ENCODE assay signal across 19 cellular contexts in the genomic region with DNA sequence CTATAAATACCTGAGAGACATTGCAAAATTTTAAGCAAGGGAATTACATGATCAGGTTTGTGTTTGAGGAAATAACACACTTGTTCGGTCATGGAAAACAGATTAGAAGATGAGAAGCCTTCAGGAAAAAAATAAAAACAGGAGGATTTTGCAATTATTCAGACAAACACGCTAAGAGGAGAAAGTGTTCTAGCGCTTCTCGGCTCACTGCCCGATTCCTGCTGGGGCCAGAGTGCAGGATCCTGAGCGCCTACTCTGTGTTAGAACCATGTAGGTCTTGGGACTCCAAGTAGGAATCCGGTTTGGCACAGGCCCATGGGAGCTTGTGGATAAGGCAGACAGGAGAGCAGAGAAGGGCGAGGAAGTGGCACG. TPM values are rescaled to one million over a fixed set of nuclear protein-coding genes. Genes with fewer than 3 reads are reported as not detected.
DNase-seq lines count a peak whose midpoint lies in the region; ATAC-seq, FAIRE-seq and TF ChIP-seq lines count a peak whose summit lies in the region.
"Had no signal": no experiment of that assay in that cellular context is flagged by ENCODE, and none has a peak within 500 bp of the region (broad histone marks: within the 10 kb centered on the region; RNA-seq: fewer than 3 reads in every experiment).

No MANE protein-coding gene starts in this region.

- peaks cover 1% of the 10 kb centered on the region for H3K27me3 Mint-ChIP-seq in brain

- H3K36me3 ChIP-seq in gastroesophageal sphincter (no peaks in the 10 kb centered on the region), muscle layer of colon (ENCODE audit: insufficient read depth, low read length) (no peaks in the 10 kb centered on the region), thoracic aorta (no peaks in the 10 kb centered on the region)

- H3K4me3 Mint-ChIP-seq in brain: no peak overlapping the region
- H3K4me3 Mint-ChIP-seq: activated CD4-positive, alpha-beta memory T cell treated with anti-CD3 and anti-CD28 coated beads for 36 hours had no signal

- peak overlapping the region; percentile 91 to 96 (median 92) for H3K27ac ChIP-seq in gastroesophageal sphincter
- H3K27ac ChIP-seq in muscle layer of colon (ENCODE audit: low read depth, low read length): peak overlapping the region; percentile 21
- H3K27ac ChIP-seq in thoracic aorta: peak overlapping the region; percentile 92
- H3K27ac ChIP-seq: SK-N-MC had no signal

- peaks cover 63% of the 10 kb centered on the region for H3K4me1 Mint-ChIP-seq in brain

- H3K27me3 ChIP-seq in gastroesophageal sphincter (no peaks in the 10 kb centered on the region), muscle layer of colon (ENCODE audit: control insufficient read depth in 1 of 2, insufficient read depth in 2 of 2, low read length in 2 of 2) (no peaks in the 10 kb centered on the region), thoracic aorta (replicated peaks; ENCODE audit: insufficient read depth) (no peaks in the 10 kb centered on the region)

- TF ChIP-seq POLR2A in gastroesophageal sphincter (IDR thresholded peaks at IDR 0.05): no peak

- H3K4me3 ChIP-seq in gastroesophageal sphincter (no peak overlapping the region), muscle layer of colon (ENCODE audit: low read depth in 1 of 2, low read length in 2 of 2) (no peak overlapping the region), thoracic aorta (peak overlapping the region; percentile 37)
- H3K4me3 ChIP-seq: SK-N-MC had no signal

- H3K9ac ChIP-seq in muscle layer of colon (ENCODE audit: low read length): no peak overlapping the region

- H3K9me3 Mint-ChIP-seq in brain: no peaks in the 10 kb centered on the region
- H3K9me3 Mint-ChIP-seq: activated CD4-positive, alpha-beta memory T cell treated with anti-CD3 and anti-CD28 coated beads for 36 hours had no signal

- peak overlapping the region in 3 of 5 experiments; percentile 21 to 93 (median 59) for H3K27ac Mint-ChIP-seq in brain
- H3K27ac Mint-ChIP-seq: activated CD4-positive, alpha-beta memory T cell treated with anti-CD3 and anti-CD28 coated beads for 36 hours had no signal

- TF ChIP-seq EP300 in gastroesophageal sphincter (IDR thresholded peaks at IDR 0.05): no peak

- H3K36me3 Mint-ChIP-seq in brain: no peaks in the 10 kb centered on the region
- H3K36me3 Mint-ChIP-seq: activated CD4-positive, alpha-beta memory T cell treated with anti-CD3 and anti-CD28 coated beads for 36 hours had no signal

- DNase-seq in thoracic aorta (ENCODE audit: low spot score): peak; percentile 67
- no peak for DNase-seq in H4 (ENCODE audit: low spot score)
- DNase-seq in frontal cortex (ENCODE audit: low spot score in 2 of 2): no peak
- DNase-seq in Ammon's horn (ENCODE audit: low spot score): no peak
- DNase-seq in SIG-M5 treated with dmso at 0.1 percent for 504 hours (lab: John Stamatoyannopoulos, UW; ENCODE audit: unreplicated experiment): no peak
- DNase-seq: activated CD4-positive, alpha-beta memory T cell treated with anti-CD3 and anti-CD28 coated beads for 36 hours; Calu3; Kasumi-1; NCI-H187; NCI-H446 treated with DMSO at 0.1 percent for 48 hours; stimulated activated CD4-positive, alpha-beta T cell treated with anti-CD3 and anti-CD28 coated beads, Interleukin-4, amount 100 ng/mL, for 1 hour had no signal

- peak; percentile 47 for ATAC-seq in gastroesophageal sphincter
- ATAC-seq in thoracic aorta (ENCODE audit: insufficient number of reproducible peaks, low FRiP score, low read depth): peak; percentile 17

- H3K4me1 ChIP-seq in gastroesophageal sphincter (peaks cover 24 to 68% (median 48%) of the 10 kb centered on the region in 3 donors), muscle layer of colon (ENCODE audit: insufficient read depth, low read length) (peaks cover 53% of the 10 kb centered on the region), thoracic aorta (ENCODE audit: control insufficient read depth in 1 of 2, low read depth in 2 of 2) (peaks cover 50 to 68% of the 10 kb centered on the region in 2 donors)

- WGBS in gastroesophageal sphincter (ENCODE audit: low coverage in 1 of 2), 2 donors: 49 to 60% methylated on average over 9 of the region's 9 CpGs

- TF ChIP-seq CTCF in brain (conservative IDR thresholded peaks at IDR 0.05): no peak
- TF ChIP-seq CTCF in gastroesophageal sphincter (IDR thresholded peaks at IDR 0.05): no peak
- no peak for TF ChIP-seq CTCF in thoracic aorta (IDR thresholded peaks at IDR 0.05)

- FAIRE-seq in frontal cortex (lab: Jason Lieb, UNC): no peak
- FAIRE-seq: astrocyte, islet of Langerhans had no signal

- H3K9me3 ChIP-seq in gastroesophageal sphincter: no peaks in the 10 kb centered on the region
- H3K9me3 ChIP-seq in muscle layer of colon (ENCODE audit: low read length): no peaks in the 10 kb centered on the region
- no peaks in the 10 kb centered on the region for H3K9me3 ChIP-seq in thoracic aorta

RNA-seq across cellular contexts. Expression of a gene that starts 8.1 kb away (rescaled TPM):
- 13.3 TPM for polyA plus RNA-seq in brain (ENCODE audit: insufficient read depth, low read depth, low replicate concordance)
- total RNA-seq in gastroesophageal sphincter (100 to 1,000 TPM in 1 of 4 donors, 10 to 100 TPM in 3; 63.9 to 149 (median 66.1) TPM), thoracic aorta (100 to 1,000 TPM; 232 to 244 TPM), frontal cortex (0.41 TPM)
- not detected in 2 replicates for total RNA-seq in H4 (2014; rRNA removed; shearing (Covaris generic))
- total RNA-seq: activated CD4-positive, alpha-beta memory T cell treated with anti-CD3 and anti-CD28 coated beads for 36 hours; Calu3 had no signal

RNA-seq across cellular contexts. Expression of a gene that starts 26.4 kb away (rescaled TPM):
- not detected for polyA plus RNA-seq in brain (ENCODE audit: insufficient read depth, low read depth, low replicate concordance)
- not detected for total RNA-seq in gastroesophageal sphincter
- total RNA-seq in thoracic aorta: not detected
- total RNA-seq in H4 (2014; rRNA removed; shearing (Covaris generic)): not detected in 2 replicates
- total RNA-seq in frontal cortex: not detected
- total RNA-seq: activated CD4-positive, alpha-beta memory T cell treated with anti-CD3 and anti-CD28 coated beads for 36 hours; astrocyte; Calu3; myocyte; renal cortical epithelial cell had no signal

Comparison
In these comparisons a context has a peak if more than half of its experiments do, and no peak if none do; other contexts are left out.
1. H3K27ac ChIP-seq: peak in every context shown above with its lines; median percentile 92 in gastroesophageal sphincter; 92 in thoracic aorta; 21 in muscle layer of colon.
2. RNA of a gene that starts 8.1 kb away (total RNA-seq): 232 to 244 TPM in thoracic aorta and 63.9 to 149 TPM in gastroesophageal sphincter; 0.41 TPM in frontal cortex (single experiment) and not detected in H4; every median in the first group is over 10 times any median in the second.